26 cellular contexts compared by ENCODE assay signal in the genomic region with DNA sequence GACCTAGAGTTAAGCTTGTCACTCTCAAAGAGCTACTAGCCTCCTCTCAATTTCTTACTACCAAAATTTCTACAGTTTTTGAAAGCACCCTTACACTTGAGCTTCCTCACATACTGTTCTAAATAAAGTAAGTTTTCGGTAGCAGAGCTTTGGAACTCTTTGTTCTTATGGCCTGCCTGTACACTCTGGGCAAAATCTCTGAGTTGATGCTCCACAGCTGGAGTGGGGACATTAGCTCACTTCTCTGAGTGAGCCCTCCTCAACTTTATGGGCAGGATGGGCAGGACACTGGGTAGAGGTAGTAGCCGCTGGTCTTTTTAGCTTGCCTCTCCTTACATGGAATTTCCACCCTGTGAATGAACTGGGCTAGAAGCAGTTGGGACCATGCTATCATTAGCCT.
"Had no signal": no experiment of that assay in that cellular context is flagged by ENCODE, and none has a peak within 500 bp of the region (broad histone marks: within the 10 kb centered on the region; RNA-seq: fewer than 3 reads in every experiment).

No MANE protein-coding gene starts in this region.

- H3K27me3 ChIP-seq: neutrophil, pancreas, right lobe of liver, sigmoid colon, stomach, thyroid gland, tibial nerve, upper lobe of left lung, vagina had no signal

- H3K36me3 ChIP-seq: neutrophil, pancreas, prostate gland, right lobe of liver, sigmoid colon, stomach, thoracic aorta, thyroid gland, tibial nerve, upper lobe of left lung, vagina had no signal

- H3K27ac ChIP-seq: neutrophil, pancreas, prostate gland, right lobe of liver, sigmoid colon, stomach, thoracic aorta, thyroid gland, tibial nerve, upper lobe of left lung, vagina had no signal

- H3K9me3 ChIP-seq: pancreas, prostate gland, thyroid gland had no signal

- ATAC-seq: naive thymus-derived CD8-positive, alpha-beta T cell; natural killer cell treated with Interleukin-12 subunit alpha and Interleukin-12 subunit beta and Interleukin-15 and Interleukin-18, amount 100 ng/mL, for 72 hours; pancreas; stimulated activated effector memory CD8-positive, alpha-beta T cell treated with anti-CD3 and anti-CD28 coated beads, Interleukin-12 subunit alpha, Interleukin-12 subunit beta, amount 100 ng/mL, for 72 hours; stimulated activated naive B cell treated with anti-CD40 and anti-IgM and Interleukin-4, amounts not matched to agents 10 μg/mL and 1 μg/mL and 100 μg/mL, for 72 hours had no signal

- H3K4me3 ChIP-seq: pancreas, prostate gland, right lobe of liver, sigmoid colon, stomach, thoracic aorta, thyroid gland, tibial nerve, upper lobe of left lung, vagina had no signal

- DNase-seq: naive thymus-derived CD8-positive, alpha-beta T cell; nephron progenitor cell; nucleus accumbens; pancreas; retina; right cardiac atrium; right lobe of liver; sigmoid colon; small intestine; stimulated activated CD4-positive, alpha-beta T cell treated with anti-CD3 and anti-CD28 coated beads, Interleukin-15, amount 100 ng/mL, for 24 hours; stimulated activated CD4-positive, alpha-beta T cell treated with anti-CD3 and anti-CD28 coated beads, Interleukin-2, amount 100 ng/mL, for 24 hours; stimulated activated CD4-positive, alpha-beta T cell treated with anti-CD3 and anti-CD28 coated beads, Interleukin-2, amount 100 ng/mL, for 48 hours; stimulated activated CD4-positive, alpha-beta T cell treated with anti-CD3 and anti-CD28 coated beads, Interleukin-4, amount 100 ng/mL, for 24 hours; stimulated activated naive B cell treated with anti-CD40 and anti-IgM and Interleukin-4, amounts not matched to agents 10 μg/mL and 1 μg/mL and 100 μg/mL, for 72 hours; stimulated activated naive CD4-positive, alpha-beta T cell treated with Interleukin-2 at 50 U/mL for 16 hours; stomach; thyroid gland; trophoblast cell; upper lobe of left lung had no signal

- H3K4me1 ChIP-seq: pancreas, prostate gland, stomach, thyroid gland, tibial nerve, upper lobe of left lung, vagina had no signal
